23 cellular contexts compared by ENCODE assay signal in the genomic region with DNA sequence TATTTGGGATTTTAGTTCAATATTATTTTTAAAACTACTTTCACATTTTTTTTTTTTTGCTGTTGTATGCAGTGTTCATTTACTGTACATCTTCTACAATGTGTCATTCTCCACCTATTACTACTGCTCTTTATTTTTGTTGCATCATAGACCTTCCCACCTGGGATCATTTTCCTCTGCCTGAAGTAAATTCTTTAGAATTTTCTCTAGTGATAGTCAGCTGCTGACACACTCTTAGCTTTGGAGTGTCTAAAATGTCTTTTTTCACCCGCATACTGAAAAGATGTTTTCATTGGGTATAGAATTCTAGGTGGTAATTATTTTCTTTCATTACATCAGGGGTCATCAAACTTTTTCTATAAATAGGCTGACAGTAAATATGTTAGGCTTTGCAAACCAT.
"Had no signal": no experiment of that assay in that cellular context is flagged by ENCODE, and none has a peak within 500 bp of the region (broad histone marks: within the 10 kb centered on the region; RNA-seq: fewer than 3 reads in every experiment).

No MANE protein-coding gene starts in this region.

- H3K27me3 ChIP-seq: ovary, right atrium auricular region, stomach, testis, thyroid gland, transverse colon, upper lobe of right lung, uterus had no signal

- H3K27ac ChIP-seq: left ventricle myocardium inferior, ovary, right atrium auricular region, skin epidermis, stomach, testis, thyroid gland, transverse colon, upper lobe of right lung, uterus had no signal

- H3K4me1 ChIP-seq: left ventricle myocardium inferior, right atrium auricular region, testis, thyroid gland, transverse colon, upper lobe of right lung, uterus had no signal

- ATAC-seq: naive thymus-derived CD4-positive, alpha-beta T cell; natural killer cell treated with Interleukin-12 subunit alpha and Interleukin-12 subunit beta and Interleukin-15 and Interleukin-18, amount 100 ng/mL, for 72 hours; sciatic nerve; stimulated activated naive B cell treated with anti-CD40 and anti-IgM and Interleukin-4, amounts not matched to agents 10 μg/mL and 1 μg/mL and 100 μg/mL, for 72 hours; stimulated activated naive CD8-positive, alpha-beta T cell treated with anti-CD3 and anti-CD28 coated beads, Interleukin-15, Interleukin-2, amounts not matched to agents 100 U/mL and 50 U/mL, for 24 hours; upper lobe of right lung had no signal

- H3K9me3 ChIP-seq: mucosa of descending colon, ovary, stomach, testis, thyroid gland, transverse colon, upper lobe of right lung, uterus had no signal

- H3K36me3 ChIP-seq: left ventricle myocardium inferior, ovary, right atrium auricular region, stomach, thyroid gland, transverse colon, upper lobe of right lung, uterus had no signal

- H3K4me3 ChIP-seq: left ventricle myocardium inferior, lung, mucosa of descending colon, ovary, right atrium auricular region, skin epidermis, stomach, testis, thyroid gland, transverse colon, upper lobe of right lung, uterus had no signal

- DNase-seq: islet precursor cell; left ventricle myocardium inferior; midbrain; mucosa of descending colon; naive thymus-derived CD4-positive, alpha-beta T cell; ovary; stimulated activated CD4-positive, alpha-beta T cell treated with anti-CD3 and anti-CD28 coated beads, Interleukin-12 subunit alpha, Interleukin-12 subunit beta, amount 100 ng/mL, for 4 hours; stimulated activated CD4-positive, alpha-beta T cell treated with anti-CD3 and anti-CD28 coated beads, Interleukin-15, amount 100 ng/mL, for 24 hours; stimulated activated CD4-positive, alpha-beta T cell treated with anti-CD3 and anti-CD28 coated beads, Interleukin-2, amount 100 ng/mL, for 24 hours; stimulated activated CD4-positive, alpha-beta T cell treated with anti-CD3 and anti-CD28 coated beads, Interleukin-4, amount 100 ng/mL, for 1 hour; stimulated activated naive B cell treated with anti-CD40 and anti-IgM and Interleukin-4, amounts not matched to agents 10 μg/mL and 1 μg/mL and 100 μg/mL, for 72 hours; stimulated activated naive CD8-positive, alpha-beta T cell treated with anti-CD3 and anti-CD28 coated beads, Interleukin-15, Interleukin-2, amounts not matched to agents 100 U/mL and 50 U/mL, for 24 hours; stomach; testis; thyroid gland; transverse colon; upper lobe of right lung; uterus had no signal
